27 cellular contexts compared by ENCODE assay signal in the genomic region with DNA sequence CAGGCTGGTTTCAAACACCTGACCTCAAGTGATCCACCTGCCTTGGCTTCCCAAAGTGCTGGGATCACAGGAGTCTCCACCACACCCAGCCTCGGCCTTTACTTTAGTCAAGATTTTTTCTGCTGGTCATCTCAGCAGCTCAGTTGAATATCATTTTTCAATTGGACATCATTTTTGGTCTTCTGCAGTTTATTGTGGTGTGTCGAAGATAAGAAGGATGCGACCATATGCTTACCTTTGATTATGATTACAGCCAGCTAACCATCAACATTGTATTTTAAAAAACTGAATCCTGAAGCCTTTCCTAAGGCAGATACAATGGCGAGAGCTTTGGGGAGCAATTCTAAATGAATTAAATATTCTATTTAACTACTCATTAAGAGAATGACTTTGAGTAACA.
"Had no signal": no experiment of that assay in that cellular context is flagged by ENCODE, and none has a peak within 500 bp of the region (broad histone marks: within the 10 kb centered on the region; RNA-seq: fewer than 3 reads in every experiment).

No MANE protein-coding gene starts in this region.

- DNase-seq: stimulated activated CD4-positive, alpha-beta T cell treated with anti-CD3 and anti-CD28 coated beads, Interleukin-2, amount 100 ng/mL, for 48 hours; stimulated activated CD4-positive, alpha-beta T cell treated with anti-CD3 and anti-CD28 coated beads, Interleukin-4, amount 100 ng/mL, for 1 hour; stimulated activated CD4-positive, alpha-beta T cell treated with anti-CD3 and anti-CD28 coated beads, Interleukin-4, amount 100 ng/mL, for 24 hours; stimulated activated CD4-positive, alpha-beta T cell treated with anti-CD3 and anti-CD28 coated beads, Interleukin-4, amount 100 ng/mL, for 4 hours; stimulated activated CD8-positive, alpha-beta memory T cell treated with anti-CD3 and anti-CD28 coated beads, Interleukin-4, amount 100 ng/mL, for 48 hours; stimulated activated naive B cell treated with anti-CD40 and anti-IgM and Interleukin-4, amounts not matched to agents 10 μg/mL and 1 μg/mL and 100 μg/mL, for 72 hours; stimulated activated naive CD4-positive, alpha-beta T cell; stimulated activated naive CD4-positive, alpha-beta T cell treated with Interleukin-2 at 50 U/mL for 16 hours; stimulated activated naive CD8-positive, alpha-beta T cell treated with anti-CD3 and anti-CD28 coated beads, Interleukin-15, amount 100 ng/mL, for 72 hours; stimulated activated naive CD8-positive, alpha-beta T cell treated with anti-CD3 and anti-CD28 coated beads, Interleukin-15, Interleukin-2, amounts not matched to agents 100 U/mL and 50 U/mL, for 24 hours; stomach; substantia nigra; testis; thyroid gland; tibial artery; transverse colon; trophoblast cell; upper lobe of left lung; upper lobe of right lung; uterus had no signal

- H3K27me3 ChIP-seq: stomach, suprapubic skin, testis, thyroid gland, tibial artery, tibial nerve, transverse colon, upper lobe of left lung, upper lobe of right lung, uterus, vagina had no signal

- ATAC-seq: stimulated activated effector memory CD8-positive, alpha-beta T cell treated with anti-CD3 and anti-CD28 coated beads, Interleukin-12 subunit alpha, Interleukin-12 subunit beta, amount 100 ng/mL, for 72 hours; stimulated activated memory B cell treated with anti-CD40 and anti-IgM and Interleukin-4, amounts not matched to agents 10 μg/mL and 1 μg/mL and 100 μg/mL, for 72 hours; stimulated activated naive B cell treated with anti-CD40 and anti-IgM and Interleukin-4, amounts not matched to agents 10 μg/mL and 1 μg/mL and 100 μg/mL, for 72 hours; stimulated activated naive CD8-positive, alpha-beta T cell treated with anti-CD3 and anti-CD28 coated beads, Interleukin-15, amount 100 ng/mL, for 72 hours; stimulated activated naive CD8-positive, alpha-beta T cell treated with anti-CD3 and anti-CD28 coated beads, Interleukin-15, Interleukin-2, amounts not matched to agents 100 U/mL and 50 U/mL, for 24 hours; upper lobe of right lung had no signal

- FAIRE-seq: urothelium cell line had no signal

- H3K9me3 ChIP-seq: stomach, suprapubic skin, testis, thoracic aorta, thyroid gland, tibial artery, tibial nerve, transverse colon, upper lobe of left lung, upper lobe of right lung, uterus, vagina had no signal

- H3K36me3 ChIP-seq: stomach, suprapubic skin, thoracic aorta, thyroid gland, tibial artery, tibial nerve, transverse colon, upper lobe of left lung, upper lobe of right lung, uterus, vagina had no signal

- H3K4me3 ChIP-seq: stomach, suprapubic skin, testis, thoracic aorta, thyroid gland, tibial artery, tibial nerve, transverse colon, upper lobe of left lung, upper lobe of right lung, uterus, vagina had no signal

- H3K27ac ChIP-seq: stomach, suprapubic skin, testis, thoracic aorta, thyroid gland, tibial artery, tibial nerve, transverse colon, upper lobe of left lung, upper lobe of right lung, uterus, vagina had no signal

- H3K4me1 ChIP-seq: stomach, suprapubic skin, testis, tibial artery, tibial nerve, transverse colon, upper lobe of left lung, upper lobe of right lung, uterus, vagina had no signal
